Comparison of ENCODE assay signal across 8 cellular contexts in genomic region chr6:43013020-43013842, GRCh38. TPM values are rescaled to one million over a fixed set of nuclear protein-coding genes. Genes with fewer than 3 reads are reported as not detected.
A peak's percentile ranks its signal among the peaks of the same experiment; 100 is the strongest.
DNase-seq lines count a peak whose midpoint lies in the region; ATAC-seq and TF ChIP-seq lines count a peak whose summit lies in the region.

No MANE protein-coding gene starts in this region.

- no peak for DNase-seq in Caco-2
- DNase-seq in NOMO-1 treated with DMSO at 0.1 percent for 48 hours (lab: John Stamatoyannopoulos, UW; ENCODE audit: unreplicated experiment) = peak; percentile 43
- peak in 1 of 2 donors; percentile 93 for DNase-seq in vagina (ENCODE audit: extremely low spot score in 2 of 2)
- DNase-seq in iPS-NIHi7 (ENCODE audit: extremely low spot score) = no peak
- no peak for DNase-seq in LoVo (ENCODE audit: low spot score)

- H3K4me1 ChIP-seq in Caco-2 = 0 out of 2 replicates have a peak, but pooled peaks cover 4% of the 10 kb centered on the region
- peaks cover 16% of the 10 kb centered on the region for H3K4me1 ChIP-seq in mesodermal cell (ENCODE audit: control insufficient read depth, insufficient read depth, low read length, poor library complexity, severe bottlenecking)
- H3K4me1 ChIP-seq in vagina = peaks cover 52% of the 10 kb centered on the region

- no peak for TF ChIP-seq CTCF in Caco-2 (IDR thresholded peaks at IDR 0.05; ENCODE audit: insufficient read depth in 1 of 2, low read depth in 1 of 2, low read length in 1 of 2, severe bottlenecking in 1 of 2, unreplicated experiment in 1 of 2)
- TF ChIP-seq CTCF in vagina (IDR thresholded peaks at IDR 0.05) = no peak

- POLR2A ChIA-PET in Caco-2 (lab: Charles Lee) = interaction anchor here (0.6 to 2.2 kb wide), 10 partner anchors 11 to 1375 kb away, joined by 3 to 24 read pairs (median 6); partner anchors contain the start of genes CNPY3, CUL7, KLC4 and MRPL2

- H3K36me3 Mint-ChIP-seq in Caco-2 (ENCODE audit: insufficient read depth, unreplicated experiment) = peaks cover 49% of the 10 kb centered on the region

- CTCF ChIA-PET in Caco-2 (lab: Charles Lee) = interaction anchor here (0.6 to 2.0 kb wide), 5 partner anchors 17 to 131 kb away, joined by 3 to 14 read pairs (median 7); partner anchors contain the start of genes CNPY3, CUL7 and PEX6

- H3K4me3 Mint-ChIP-seq in Caco-2 (ENCODE audit: unreplicated experiment) = peak overlapping the region; percentile 89

- H3K36me3 ChIP-seq in Caco-2 (ENCODE audit: control insufficient read depth, insufficient read depth, low read length) (peaks cover 3% of the 10 kb centered on the region), mesodermal cell (ENCODE audit: control insufficient read depth, insufficient read depth, low read length) (peaks cover 71% of the 10 kb centered on the region), vagina (peaks cover 0 to 43% of the 10 kb centered on the region in 2 donors)

- H3K27ac ChIP-seq in cingulate gyrus (ENCODE audit: low read depth, low read length) (peak overlapping the region; percentile 65), mesodermal cell (ENCODE audit: low read depth, low read length, severe bottlenecking) (no peak overlapping the region), vagina (peak overlapping the region; percentile 78)

- no peaks in the 10 kb centered on the region for H3K27me3 Mint-ChIP-seq in Caco-2 (ENCODE audit: insufficient read depth, unreplicated experiment)

- H3K4me1 Mint-ChIP-seq in Caco-2 (ENCODE audit: low read depth, unreplicated experiment) = peaks cover 21% of the 10 kb centered on the region

- H3K27me3 ChIP-seq in Caco-2 (replicated peaks; ENCODE audit: control insufficient read depth, insufficient read depth, low read length) (no peaks in the 10 kb centered on the region), vagina (no peaks in the 10 kb centered on the region)

- no TSS peak for BruUV-seq in Caco-2 (replicated peaks; lab: Mats Ljungman, UMichigan)

- H3K4me3 ChIP-seq in Caco-2 (ENCODE audit: low read depth, low read length) = peak overlapping the region; percentile 63
- peak overlapping the region; percentile 85 for H3K4me3 ChIP-seq in mesodermal cell (ENCODE audit: extremely low read depth, insufficient read depth, low read length, poor library complexity, severe bottlenecking)
- peak overlapping the region; percentile 85 to 88 for H3K4me3 ChIP-seq in vagina

- no peak for TF ChIP-seq POLR2A in vagina (IDR thresholded peaks at IDR 0.05)

- intact Hi-C loops in Caco-2 (cut with micrococcal nuclease; ENCODE audit: unreplicated experiment) = no loop called here
- intact Hi-C loops in vagina (cut with DNase I) = loop anchor here (10.0 kb wide), 1 partner anchor 108 kb away; no protein-coding TSS in a partner anchor

- ATAC-seq in GM21737 (IDR thresholded peaks at IDR 0.05; ENCODE audit: unreplicated experiment) = peak; percentile 13

- H3K27ac Mint-ChIP-seq in Caco-2 (ENCODE audit: unreplicated experiment) = peak overlapping the region; percentile 80

- H3K9me3 ChIP-seq in Caco-2 (no peaks in the 10 kb centered on the region), mesodermal cell (ENCODE audit: control insufficient read depth, low read length) (no peaks in the 10 kb centered on the region), vagina (no peaks in the 10 kb centered on the region)

- WGBS in mesodermal cell (ENCODE audit: insufficient coverage in 2 of 2), 2 experiments = 5 to 20% methylated on average over 12 to 17 of the region's 26 CpGs

- no peaks in the 10 kb centered on the region for H3K9me3 Mint-ChIP-seq in Caco-2 (ENCODE audit: unreplicated experiment)

RNA-seq across cellular contexts. Expression of gene MEA1, which starts 0.5 kb away (rescaled TPM):
- total RNA-seq in Caco-2 (2022) = 60.3 and 62.3 TPM in 2 replicates
- 89.0 TPM for polyA plus RNA-seq in mesodermal cell (2013, experiment 1 of 2)
- polyA plus RNA-seq in mesodermal cell (2013, experiment 2 of 2) = 75.8 TPM
- 40.3 TPM for total RNA-seq in vagina

RNA-seq across cellular contexts. Expression of gene KLHDC3, which starts 0.8 kb away (rescaled TPM):
- 62.9 and 66.8 TPM in 2 replicates for total RNA-seq in Caco-2 (2022)
- polyA plus RNA-seq in mesodermal cell (2013, experiment 1 of 2) = 145 TPM
- 121 TPM for polyA plus RNA-seq in mesodermal cell (2013, experiment 2 of 2)
- total RNA-seq in vagina = 52.1 TPM

RNA-seq across cellular contexts. Expression of gene RRP36, which starts 8.2 kb away (rescaled TPM):
- total RNA-seq in Caco-2 (2022) (71.0 and 74.9 TPM in 2 replicates), vagina (36.6 TPM)
- 79.8 TPM for polyA plus RNA-seq in mesodermal cell (2013, experiment 1 of 2)
- polyA plus RNA-seq in mesodermal cell (2013, experiment 2 of 2) = 80.5 TPM

RNA-seq across cellular contexts. Expression of gene PPP2R5D, which starts 28.9 kb away (rescaled TPM):
- total RNA-seq in Caco-2 (2022) (44.4 and 45.0 TPM in 2 replicates), vagina (26.3 TPM)
- polyA plus RNA-seq in mesodermal cell (2013, experiment 1 of 2) = 74.9 TPM
- 73.0 TPM for polyA plus RNA-seq in mesodermal cell (2013, experiment 2 of 2)

RNA-seq across cellular contexts. Expression of gene PEX6, which starts 34.2 kb away (rescaled TPM):
- total RNA-seq in Caco-2 (2022) = 6.9 and 8.2 TPM in 2 replicates
- 8.7 TPM for polyA plus RNA-seq in mesodermal cell (2013, experiment 1 of 2)
- polyA plus RNA-seq in mesodermal cell (2013, experiment 2 of 2) = 6.6 TPM
- total RNA-seq in vagina = 19.6 TPM
